Comparison of ENCODE assay signal across 14 cellular contexts in genomic region chr7:23349484-23350157, GRCh38. TPM values are rescaled to one million over a fixed set of nuclear protein-coding genes. Genes with fewer than 3 reads are reported as not detected.
A peak's percentile ranks its signal among the peaks of the same experiment; 100 is the strongest.
DNase-seq lines count a peak whose midpoint lies in the region; ATAC-seq and TF ChIP-seq lines count a peak whose summit lies in the region.
"Had no signal": no experiment of that assay in that cellular context is flagged by ENCODE, and none has a peak within 500 bp of the region (broad histone marks: within the 10 kb centered on the region; RNA-seq: fewer than 3 reads in every experiment).

No MANE protein-coding gene starts in this region.

- DNase-seq in COLO829 (ENCODE audit: low spot score): peak; percentile 89
- peak; percentile 72 for DNase-seq in mammary epithelial cell
- peak; percentile 65 for DNase-seq in mesenchymal stem cell
- DNase-seq in activated CD8-positive, alpha-beta memory T cell treated with anti-CD3 and anti-CD28 coated beads, Interleukin-2, amount 50 U/mL, for 48 hours: no peak
- DNase-seq: activated CD4-positive, alpha-beta T cell treated with anti-CD3 and anti-CD28 coated beads, Interleukin-2, amount 50 U/mL, for 4 hours; activated naive CD8-positive, alpha-beta T cell treated with anti-CD3 and anti-CD28 coated beads for 36 hours; erythroblast; left ventricle myocardium superior; NCI-H1930; right lobe of liver had no signal

- H2BK12ac ChIP-seq in mesenchymal stem cell (ENCODE audit: low read length in 2 of 2): peak overlapping the region; percentile 49 to 95

- H3K9me3 ChIP-seq in mammary epithelial cell (replicated peaks; ENCODE audit: insufficient read depth, low read length): no peaks in the 10 kb centered on the region
- no peaks in the 10 kb centered on the region for H3K9me3 ChIP-seq in mesenchymal stem cell (ENCODE audit: control insufficient read depth, low read length)
- H3K9me3 ChIP-seq: right lobe of liver had no signal

- no peak overlapping the region for H2AFZ ChIP-seq in mammary epithelial cell (ENCODE audit: low read depth, low read length)
- H2AFZ ChIP-seq in mesenchymal stem cell (ENCODE audit: low read depth, low read length): no peak overlapping the region

- H2AK5ac ChIP-seq in mesenchymal stem cell (ENCODE audit: low read length, severe bottlenecking): no peak overlapping the region

- H3K27ac ChIP-seq in mammary epithelial cell (ENCODE audit: insufficient read depth, low read depth, low read length) (peak overlapping the region; percentile 2), mesenchymal stem cell (ENCODE audit: low read length, poor library complexity, severe bottlenecking) (peak overlapping the region; percentile 59)
- H3K27ac ChIP-seq: right lobe of liver had no signal

- dilution Hi-C loops in mammary epithelial cell (cut with HindIII; ENCODE audit: low sequenced_read_pairs): no loop called here

- no peaks in the 10 kb centered on the region for H3K36me3 ChIP-seq in mammary epithelial cell (ENCODE audit: insufficient read depth, low read length)
- peaks cover 0 to 2% of the 10 kb centered on the region in 2 experiments for H3K36me3 ChIP-seq in mesenchymal stem cell (ENCODE audit: control insufficient read depth in 1 of 2, insufficient read depth in 2 of 2, low read depth in 1 of 2, low read length in 2 of 2)
- H3K36me3 ChIP-seq: right lobe of liver had no signal

- in situ Hi-C loops in mammary epithelial cell (cut with MboI; ENCODE audit: low sequenced_read_pairs in 2 of 2): no loop called here

- no peak for TF ChIP-seq CTCF in mammary epithelial cell (conservative IDR thresholded peaks at IDR 0.05 in 1 of 2, IDR thresholded peaks at IDR 0.05 in 1 of 2; ENCODE audit: extremely low read depth in 1 of 2, insufficient read depth in 1 of 2, low read depth in 1 of 2, low read length in 2 of 2)

- WGBS in mammary epithelial cell (ENCODE audit: low coverage, missing lambda C conversion rate): 21% methylated on average over 7 of the region's 7 CpGs
- 27% methylated on average over 7 of the region's 7 CpGs for whole genome bisulfite sequencing in mesenchymal stem cell

- H3K79me1 ChIP-seq in mesenchymal stem cell (replicated peaks; ENCODE audit: low read length, poor library complexity, severe bottlenecking): peaks cover 22% of the 10 kb centered on the region

- intact Hi-C loops in mammary epithelial cell (cut with micrococcal nuclease): loop anchor here (2.0 kb wide), 1 partner anchor 51 kb away; the partner anchor contains the start of gene MALSU1

- H2BK15ac ChIP-seq in mesenchymal stem cell (ENCODE audit: low read depth, poor library complexity, severe bottlenecking): peak overlapping the region; percentile 53

- H2BK5ac ChIP-seq in mesenchymal stem cell (ENCODE audit: low read depth, low read length, poor library complexity, severe bottlenecking): no peak overlapping the region

- no peak overlapping the region for H3K14ac ChIP-seq in mesenchymal stem cell (ENCODE audit: low read length in 2 of 2)

- H3K23ac ChIP-seq in mesenchymal stem cell (ENCODE audit: low read length in 2 of 2): peak overlapping the region in 1 of 2 experiments; percentile 80

- no peak overlapping the region for H3K4me3 ChIP-seq in mammary epithelial cell (replicated peaks in 1 of 3; ENCODE audit: insufficient read depth in 1 of 3, low read depth in 2 of 3, low read length in 3 of 3)
- H3K4me3 ChIP-seq in mesenchymal stem cell (ENCODE audit: insufficient read depth in 1 of 2, low read depth in 1 of 2, low read length in 2 of 2): peak overlapping the region in 1 of 2 experiments; percentile 36
- H3K4me3 ChIP-seq: right lobe of liver had no signal

- peak overlapping the region; percentile 43 for H3K4me2 ChIP-seq in mammary epithelial cell (ENCODE audit: insufficient read depth, low read depth, low read length)
- no peak overlapping the region for H3K4me2 ChIP-seq in mesenchymal stem cell (ENCODE audit: low read length, poor library complexity, severe bottlenecking)

- H3K4me1 ChIP-seq in mammary epithelial cell (ENCODE audit: insufficient read depth, low read length): peaks cover 39% of the 10 kb centered on the region
- peaks cover 12% of the 10 kb centered on the region for H3K4me1 ChIP-seq in mesenchymal stem cell (ENCODE audit: control insufficient read depth, insufficient read depth, low read depth, low read length)
- H3K4me1 ChIP-seq: right lobe of liver had no signal

- no peak overlapping the region for H4K91ac ChIP-seq in mesenchymal stem cell (ENCODE audit: low read length)

- no peak overlapping the region for H3K9ac ChIP-seq in mammary epithelial cell (ENCODE audit: insufficient read depth, low read length)
- H3K9ac ChIP-seq in mesenchymal stem cell (ENCODE audit: low read length): peak overlapping the region; percentile 17

- TF ChIP-seq RAD21 in Ishikawa (IDR thresholded peaks at IDR 0.05; ENCODE audit: low read depth): no peak

- no TSS peak for BruUV-seq in mammary epithelial cell (replicated peaks; lab: Mats Ljungman, UMichigan)

- ATAC-seq in GM19397 (IDR thresholded peaks at IDR 0.05; ENCODE audit: unreplicated experiment) (no peak), HG03342 (IDR thresholded peaks at IDR 0.05; ENCODE audit: unreplicated experiment) (no peak), HG02798 (IDR thresholded peaks at IDR 0.05; ENCODE audit: poor library complexity, unreplicated experiment) (no peak)
- ATAC-seq: left ventricle myocardium superior had no signal

- H3K79me2 ChIP-seq in mammary epithelial cell (ENCODE audit: insufficient read depth, low read length): no peaks in the 10 kb centered on the region

- peak overlapping the region in 1 of 2 experiments; percentile 84 for H3K4ac ChIP-seq in mesenchymal stem cell (ENCODE audit: low read depth in 1 of 2, low read length in 2 of 2)

- H4K20me1 ChIP-seq in mammary epithelial cell (ENCODE audit: insufficient read depth, low read length): no peaks in the 10 kb centered on the region

- H3K27me3 ChIP-seq in mammary epithelial cell (ENCODE audit: insufficient read depth, low read length): no peaks in the 10 kb centered on the region
- H3K27me3 ChIP-seq in mesenchymal stem cell (ENCODE audit: control insufficient read depth in 1 of 2, insufficient read depth in 1 of 2, low read length in 2 of 2): no peaks in the 10 kb centered on the region
- H3K27me3 ChIP-seq: right lobe of liver had no signal

- CTCF ChIA-PET in mammary epithelial cell (lab: Charles Lee; ENCODE audit: low non-redundant PET): interaction anchor here (0.6 kb wide), 1 partner anchor 77 kb away, joined by 5 read pairs; no protein-coding TSS in a partner anchor

- no peak overlapping the region for H2BK120ac ChIP-seq in mesenchymal stem cell (ENCODE audit: low read depth, low read length)

- peak overlapping the region; percentile 62 for H4K8ac ChIP-seq in mesenchymal stem cell (ENCODE audit: low read length)

- peak overlapping the region; percentile 67 to 83 for H3K18ac ChIP-seq in mesenchymal stem cell (ENCODE audit: low read depth in 1 of 2, low read length in 2 of 2)

- peak; percentile 57; the same call in 1 of the 2 replicates for TF ChIP-seq EP300 in Ishikawa (IDR thresholded peaks at IDR 0.05; ENCODE audit: borderline replicate concordance)

TF ChIP-seq in Ishikawa, 13 proteins besides CTCF, POLR2A, EP300 and RAD21:
- TF ChIP-seq YY1 (IDR thresholded peaks at IDR 0.05; ENCODE audit: low read depth) (no peak), TEAD4 (IDR thresholded peaks at IDR 0.05) (no peak), FOXM1 (IDR thresholded peaks at IDR 0.05; ENCODE audit: borderline replicate concordance, low read depth) (peak; percentile 55; the same call in 1 of the 2 replicates), TCF12 (IDR thresholded peaks at IDR 0.05; ENCODE audit: low read depth) (0 out of 2 replicates have a peak, but pooled peaks have one; percentile 48), MAX (IDR thresholded peaks at IDR 0.05) (no peak), NFIC (IDR thresholded peaks at IDR 0.05) (no peak)

RNA-seq across cellular contexts. Expression of gene MALSU1, which starts 50.5 kb away (rescaled TPM):
- total RNA-seq in mammary epithelial cell: 10 to 100 TPM; 42.2 to 65.0 TPM
- 54.3 TPM for polyA plus RNA-seq in mammary epithelial cell
- 24.9 TPM for polyA minus RNA-seq in mammary epithelial cell
- 56.2 TPM for polyA plus RNA-seq in mesenchymal stem cell (2013, experiment 1 of 2)
- 61.1 TPM for polyA plus RNA-seq in mesenchymal stem cell (2013, experiment 2 of 2)
